In the genomic region with DNA sequence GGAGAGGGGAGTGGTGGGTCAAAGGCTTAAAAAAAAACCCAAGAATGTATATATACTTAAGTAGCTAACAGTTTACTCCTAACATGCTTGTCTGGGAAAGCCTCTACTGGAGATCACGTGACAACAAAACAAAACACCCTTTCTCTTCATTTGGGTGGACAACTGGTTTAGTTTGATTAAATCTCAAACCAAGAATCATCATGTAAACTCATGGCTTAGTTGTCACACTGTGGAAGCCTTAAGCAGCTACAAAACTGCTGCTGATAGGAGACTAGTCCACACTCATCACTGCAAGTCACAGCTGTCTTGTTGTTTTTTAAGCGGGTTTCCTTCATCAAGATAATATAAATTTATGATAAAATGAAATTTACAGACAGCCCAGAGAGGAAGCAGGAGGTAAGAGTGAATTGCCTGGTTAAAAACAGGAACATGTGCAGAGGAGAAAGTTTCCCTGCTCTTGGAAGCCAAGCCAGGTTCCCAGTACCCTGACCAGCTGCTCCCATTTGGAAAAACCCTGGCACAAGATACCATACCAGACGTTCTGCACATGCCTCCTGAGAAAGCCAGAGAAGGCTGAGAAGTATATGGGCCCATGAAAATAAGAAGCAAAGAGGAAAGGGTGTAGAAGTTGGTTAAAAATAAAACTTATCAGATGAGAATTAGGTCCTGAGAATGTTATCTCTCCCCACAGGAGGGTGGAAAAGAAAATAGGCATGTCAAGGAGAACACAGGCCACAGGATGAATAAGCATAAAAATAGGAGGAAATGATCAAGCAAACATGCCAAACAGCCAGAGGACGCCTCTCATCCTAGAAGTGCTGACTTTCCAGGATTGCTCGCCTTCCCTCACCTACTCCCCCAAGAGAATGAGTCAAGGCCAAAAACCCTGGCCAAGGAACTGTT, we compare ENCODE assay signal across 1 cellular context.
TF ChIP-seq lines count a peak whose summit lies in the region.

No MANE protein-coding gene starts in this region.

TF ChIP-seq in HepG2, 621 proteins besides CTCF, POLR2A, EP300 and RAD21 (continued from another document):
- TF ChIP-seq, protein P1, sequence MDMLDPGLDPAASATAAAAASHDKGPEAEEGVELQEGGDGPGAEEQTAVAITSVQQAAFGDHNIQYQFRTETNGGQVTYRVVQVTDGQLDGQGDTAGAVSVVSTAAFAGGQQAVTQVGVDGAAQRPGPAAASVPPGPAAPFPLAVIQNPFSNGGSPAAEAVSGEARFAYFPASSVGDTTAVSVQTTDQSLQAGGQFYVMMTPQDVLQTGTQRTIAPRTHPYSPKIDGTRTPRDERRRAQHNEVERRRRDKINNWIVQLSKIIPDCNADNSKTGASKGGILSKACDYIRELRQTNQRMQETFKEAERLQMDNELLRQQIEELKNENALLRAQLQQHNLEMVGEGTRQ (IDR thresholded peaks at IDR 0.05; ENCODE audit: low read depth, low read length), result peak; percentile 63
- TF ChIP-seq, protein P1 (CRISPR knock-in tag; IDR thresholded peaks at IDR 0.05; ENCODE audit: borderline replicate concordance), result no peak
- TF ChIP-seq NFE2L2 (IDR thresholded peaks at IDR 0.05; ENCODE audit: low read length) (0 out of 2 replicates have a peak, but pooled peaks have one; percentile 16), MAFF (IDR thresholded peaks at IDR 0.05; ENCODE audit: low read depth, low read length) (0 out of 2 replicates have a peak, but pooled peaks have one; percentile 1), MAFK (conservative IDR thresholded peaks at IDR 0.05 in 1 of 2, IDR thresholded peaks at IDR 0.05 in 1 of 2; ENCODE audit: low read length in 2 of 2) (peak in 1 of 2 experiments; percentile 13; a peak in 1 of 4 replicates), ZMYM4 (CRISPR knock-in tag; IDR thresholded peaks at IDR 0.05) (no peak)
- TF ChIP-seq, protein P2, sequence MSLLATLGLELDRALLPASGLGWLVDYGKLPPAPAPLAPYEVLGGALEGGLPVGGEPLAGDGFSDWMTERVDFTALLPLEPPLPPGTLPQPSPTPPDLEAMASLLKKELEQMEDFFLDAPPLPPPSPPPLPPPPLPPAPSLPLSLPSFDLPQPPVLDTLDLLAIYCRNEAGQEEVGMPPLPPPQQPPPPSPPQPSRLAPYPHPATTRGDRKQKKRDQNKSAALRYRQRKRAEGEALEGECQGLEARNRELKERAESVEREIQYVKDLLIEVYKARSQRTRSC (CRISPR knock-in tag; IDR thresholded peaks at IDR 0.05; ENCODE audit: low read depth), result no peak
TF ChIP-seq in HepG2: peak in this region for 5.
